2 cellular contexts compared by ENCODE assay signal in the genomic region with DNA sequence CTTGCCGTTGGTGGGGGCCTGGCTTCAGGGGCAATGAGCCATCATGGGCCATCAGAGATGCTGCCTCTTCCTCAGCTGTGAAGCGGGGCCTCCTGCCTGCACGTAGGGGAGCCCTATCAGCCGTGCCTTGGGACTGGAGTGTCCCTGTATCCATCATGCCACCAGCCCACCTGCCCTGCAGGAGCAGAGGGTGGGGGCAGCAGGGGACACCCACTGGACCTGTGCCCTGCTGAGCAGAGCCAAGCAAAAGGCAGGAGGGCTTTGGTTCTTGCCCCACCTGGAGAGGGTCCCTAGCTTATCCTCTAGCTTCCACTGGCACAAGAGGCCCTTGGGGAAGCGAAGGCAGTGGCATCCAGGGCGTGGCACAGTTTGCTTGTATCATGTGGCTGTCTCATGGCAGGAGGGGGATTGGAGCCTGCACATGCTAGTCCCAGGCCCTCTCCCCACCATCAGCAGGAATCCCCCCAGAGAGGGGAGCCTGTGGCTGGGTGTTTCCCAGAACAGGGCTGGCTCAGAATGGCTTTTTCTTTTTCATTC.
TF ChIP-seq lines count a peak whose summit lies in the region.

No MANE protein-coding gene starts in this region.

TF ChIP-seq in HEK293, 187 proteins besides CTCF, POLR2A, EP300 and RAD21 (continued from another document):
- TF ChIP-seq, protein P1, sequence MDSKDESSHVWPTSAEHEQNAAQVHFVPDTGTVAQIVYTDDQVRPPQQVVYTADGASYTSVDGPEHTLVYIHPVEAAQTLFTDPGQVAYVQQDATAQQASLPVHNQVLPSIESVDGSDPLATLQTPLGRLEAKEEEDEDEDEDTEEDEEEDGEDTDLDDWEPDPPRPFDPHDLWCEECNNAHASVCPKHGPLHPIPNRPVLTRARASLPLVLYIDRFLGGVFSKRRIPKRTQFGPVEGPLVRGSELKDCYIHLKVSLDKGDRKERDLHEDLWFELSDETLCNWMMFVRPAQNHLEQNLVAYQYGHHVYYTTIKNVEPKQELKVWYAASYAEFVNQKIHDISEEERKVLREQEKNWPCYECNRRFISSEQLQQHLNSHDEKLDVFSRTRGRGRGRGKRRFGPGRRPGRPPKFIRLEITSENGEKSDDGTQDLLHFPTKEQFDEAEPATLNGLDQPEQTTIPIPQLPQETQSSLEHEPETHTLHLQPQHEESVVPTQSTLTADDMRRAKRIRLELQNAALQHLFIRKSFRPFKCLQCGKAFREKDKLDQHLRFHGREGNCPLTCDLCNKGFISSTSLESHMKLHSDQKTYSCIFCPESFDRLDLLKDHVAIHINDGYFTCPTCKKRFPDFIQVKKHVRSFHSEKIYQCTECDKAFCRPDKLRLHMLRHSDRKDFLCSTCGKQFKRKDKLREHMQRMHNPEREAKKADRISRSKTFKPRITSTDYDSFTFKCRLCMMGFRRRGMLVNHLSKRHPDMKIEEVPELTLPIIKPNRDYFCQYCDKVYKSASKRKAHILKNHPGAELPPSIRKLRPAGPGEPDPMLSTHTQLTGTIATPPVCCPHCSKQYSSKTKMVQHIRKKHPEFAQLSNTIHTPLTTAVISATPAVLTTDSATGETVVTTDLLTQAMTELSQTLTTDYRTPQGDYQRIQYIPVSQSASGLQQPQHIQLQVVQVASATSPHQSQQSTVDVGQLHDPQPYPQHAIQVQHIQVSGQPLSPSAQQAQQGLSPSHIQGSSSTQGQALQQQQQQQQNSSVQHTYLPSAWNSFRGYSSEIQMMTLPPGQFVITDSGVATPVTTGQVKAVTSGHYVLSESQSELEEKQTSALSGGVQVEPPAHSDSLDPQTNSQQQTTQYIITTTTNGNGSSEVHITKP (tag by site-specific recombination; IDR thresholded peaks at IDR 0.05), result no peak
- TF ChIP-seq ZIC2 (tag by site-specific recombination; IDR thresholded peaks at IDR 0.05), result peak; percentile 45; the same call in 1 of the 2 replicates

TF ChIP-seq in liver, 16 proteins besides CTCF, POLR2A, EP300 and RAD21 (continued from another document):
- TF ChIP-seq, protein P2, sequence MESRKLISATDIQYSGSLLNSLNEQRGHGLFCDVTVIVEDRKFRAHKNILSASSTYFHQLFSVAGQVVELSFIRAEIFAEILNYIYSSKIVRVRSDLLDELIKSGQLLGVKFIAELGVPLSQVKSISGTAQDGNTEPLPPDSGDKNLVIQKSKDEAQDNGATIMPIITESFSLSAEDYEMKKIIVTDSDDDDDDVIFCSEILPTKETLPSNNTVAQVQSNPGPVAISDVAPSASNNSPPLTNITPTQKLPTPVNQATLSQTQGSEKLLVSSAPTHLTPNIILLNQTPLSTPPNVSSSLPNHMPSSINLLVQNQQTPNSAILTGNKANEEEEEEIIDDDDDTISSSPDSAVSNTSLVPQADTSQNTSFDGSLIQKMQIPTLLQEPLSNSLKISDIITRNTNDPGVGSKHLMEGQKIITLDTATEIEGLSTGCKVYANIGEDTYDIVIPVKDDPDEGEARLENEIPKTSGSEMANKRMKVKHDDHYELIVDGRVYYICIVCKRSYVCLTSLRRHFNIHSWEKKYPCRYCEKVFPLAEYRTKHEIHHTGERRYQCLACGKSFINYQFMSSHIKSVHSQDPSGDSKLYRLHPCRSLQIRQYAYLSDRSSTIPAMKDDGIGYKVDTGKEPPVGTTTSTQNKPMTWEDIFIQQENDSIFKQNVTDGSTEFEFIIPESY (IDR thresholded peaks at IDR 0.05), result no peak
- TF ChIP-seq GABPA (IDR thresholded peaks at IDR 0.05 in 1 of 2, conservative IDR thresholded peaks at IDR 0.05 in 1 of 2), result no peak
- TF ChIP-seq, protein P3, sequence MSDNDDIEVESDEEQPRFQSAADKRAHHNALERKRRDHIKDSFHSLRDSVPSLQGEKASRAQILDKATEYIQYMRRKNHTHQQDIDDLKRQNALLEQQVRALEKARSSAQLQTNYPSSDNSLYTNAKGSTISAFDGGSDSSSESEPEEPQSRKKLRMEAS (IDR thresholded peaks at IDR 0.05), result no peak
- no peak for TF ChIP-seq SP1 (IDR thresholded peaks at IDR 0.05)
